In genomic region chr1:91746728-91747338, GRCh38 we compare ENCODE assay signal across 26 cellular contexts.
DNase-seq lines count a peak whose midpoint lies in the region; ATAC-seq and TF ChIP-seq lines count a peak whose summit lies in the region.
"Had no signal": no experiment of that assay in that cellular context is flagged by ENCODE, and none has a peak within 500 bp of the region (broad histone marks: within the 10 kb centered on the region; RNA-seq: fewer than 3 reads in every experiment).

No MANE protein-coding gene starts in this region.

- DNase-seq in left ventricle myocardium inferior (no peak), heart left ventricle (no peak), NCI-H446 treated with DMSO at 0.1 percent for 48 hours (lab: John Stamatoyannopoulos, UW) (no peak), NCI-H524 treated with DMSO at 0.1 percent for 48 hours (lab: John Stamatoyannopoulos, UW) (no peak)
- DNase-seq in stimulated activated CD4-positive, alpha-beta T cell treated with anti-CD3 and anti-CD28 coated beads, Interleukin-4, amount 100 ng/mL, for 24 hours: no peak
- DNase-seq: activated CD8-positive, alpha-beta T cell treated with anti-CD3 and anti-CD28 coated beads, Interleukin-2, amount 10 ng/mL, durations not matched to agents 7 days and 5 days; activated naive CD4-positive, alpha-beta T cell treated with anti-CD3 and anti-CD28 coated beads, Interleukin-2, amount 50 U/mL, for 16 hours; body of pancreas; CD4-positive, alpha-beta memory T cell; cerebellar nuclear complex; EL; hippocampal formation; NCI-H1930; NCI-H345; NCI-H748 treated with DMSO at 0.1 percent for 48 hours; SIG-M5; stimulated activated CD4-positive, alpha-beta T cell treated with anti-CD3 and anti-CD28 coated beads, Interleukin-4, amount 100 ng/mL, for 1 hour had no signal

- no peak for ATAC-seq in heart left ventricle
- no peak for ATAC-seq in gastroesophageal sphincter
- no peak for ATAC-seq in HG03025 (IDR thresholded peaks at IDR 0.05; ENCODE audit: low FRiP score, unreplicated experiment)
- ATAC-seq: A549; activated CD8-positive, alpha-beta T cell treated with anti-CD3 and anti-CD28 coated beads, Interleukin-2, amount 10 ng/mL, durations not matched to agents 7 days and 5 days; activated T-helper 17 cell treated with anti-CD3 and anti-CD28 coated beads, Interleukin-2, amount 50 U/mL, for 72 hours; body of pancreas had no signal

- H3K4me3 ChIP-seq in left ventricle myocardium inferior (no peak overlapping the region), heart left ventricle (no peak overlapping the region), gastroesophageal sphincter (no peak overlapping the region)
- H3K4me3 ChIP-seq: A549, body of pancreas had no signal

- peak overlapping the region in 2 of 3 experiments; percentile 85 to 91 for H3K27ac Mint-ChIP-seq in nephron
- H3K27ac Mint-ChIP-seq: activated CD8-positive, alpha-beta T cell treated with anti-CD3 and anti-CD28 coated beads, Interleukin-2, amount 10 ng/mL, durations not matched to agents 7 days and 5 days; activated T-helper 17 cell treated with anti-CD3 and anti-CD28 coated beads, Interleukin-2, amount 50 U/mL, for 72 hours; T-helper 2 cell treated with Interferon-gamma antibody and Interleukin-4, amounts not matched to agents 5 μg/mL and 100 μg/mL, for 36 hours; type B pancreatic cell had no signal

- no peak overlapping the region for H3K4me3 Mint-ChIP-seq in nephron
- H3K4me3 Mint-ChIP-seq: activated CD8-positive, alpha-beta T cell treated with anti-CD3 and anti-CD28 coated beads, Interleukin-2, amount 10 ng/mL, durations not matched to agents 7 days and 5 days; activated T-helper 17 cell treated with anti-CD3 and anti-CD28 coated beads, Interleukin-2, amount 50 U/mL, for 72 hours; CD4-positive, alpha-beta memory T cell; T-helper 2 cell treated with Interferon-gamma antibody and Interleukin-4, amounts not matched to agents 5 μg/mL and 100 μg/mL, for 36 hours; type B pancreatic cell had no signal

- TF ChIP-seq CTCF in left ventricle myocardium inferior (IDR thresholded peaks at IDR 0.05; ENCODE audit: borderline replicate concordance) (no peak), heart left ventricle (IDR thresholded peaks at IDR 0.05) (no peak), gastroesophageal sphincter (IDR thresholded peaks at IDR 0.05) (no peak), nephron (IDR thresholded peaks at IDR 0.05; ENCODE audit: unreplicated experiment in 3 of 3) (no peak)

- H3K9me3 ChIP-seq in left ventricle myocardium inferior (replicated peaks) (no peaks in the 10 kb centered on the region), heart left ventricle (peaks cover 0 to 9% (median 0%) of the 10 kb centered on the region in 12 donors), gastroesophageal sphincter (no peaks in the 10 kb centered on the region)
- H3K9me3 ChIP-seq: body of pancreas, neutrophil had no signal

- no peaks in the 10 kb centered on the region for H3K27me3 ChIP-seq in left ventricle myocardium inferior (ENCODE audit: low read depth)
- no peaks in the 10 kb centered on the region for H3K27me3 ChIP-seq in heart left ventricle
- no peaks in the 10 kb centered on the region for H3K27me3 ChIP-seq in gastroesophageal sphincter
- H3K27me3 ChIP-seq: body of pancreas, neutrophil had no signal

- H3K27ac ChIP-seq in left ventricle myocardium inferior (replicated peaks) (peak overlapping the region; percentile 72), heart left ventricle (peak overlapping the region in 2 of 12 donors; percentile 8 to 58), gastroesophageal sphincter (peak overlapping the region in 3 of 4 donors; percentile 67 to 81 (median 81))
- H3K27ac ChIP-seq: A549, body of pancreas, HL-60, neutrophil had no signal

- WGBS in heart left ventricle, 4 donors: 93 to 98% (median 95%) methylated on average over 3 of the region's 3 CpGs
- WGBS in gastroesophageal sphincter (ENCODE audit: low coverage in 1 of 2), 2 donors: 90 to 93% methylated on average over 2 to 3 of the region's 3 CpGs

- intact Hi-C loops in left ventricle myocardium inferior (cut with micrococcal nuclease) (no loop called here), heart left ventricle (cut with DNase I) (loop anchor here in 1 of 10 donors (10.0 kb wide), 2 partner anchors 48 to 52 kb away; no protein-coding TSS in a partner anchor)

- H3K27me3 Mint-ChIP-seq in nephron (ENCODE audit: low read depth): no peaks in the 10 kb centered on the region
- H3K27me3 Mint-ChIP-seq: activated T-helper 17 cell treated with anti-CD3 and anti-CD28 coated beads, Interleukin-2, amount 50 U/mL, for 72 hours; CD4-positive, alpha-beta memory T cell; type B pancreatic cell had no signal

- H3K4me1 ChIP-seq in left ventricle myocardium inferior: peaks cover 98% of the 10 kb centered on the region
- H3K4me1 ChIP-seq in heart left ventricle: peaks cover 0 to 85% (median 55%) of the 10 kb centered on the region in 12 donors
- H3K4me1 ChIP-seq in gastroesophageal sphincter: peaks cover 33 to 99% (median 61%) of the 10 kb centered on the region in 3 donors

- peaks cover 19% of the 10 kb centered on the region for H3K9me3 Mint-ChIP-seq in nephron

- H3K36me3 Mint-ChIP-seq in nephron (ENCODE audit: low read depth): peaks cover 57% of the 10 kb centered on the region

- TF ChIP-seq EP300 in gastroesophageal sphincter (IDR thresholded peaks at IDR 0.05): no peak

- H3K36me3 ChIP-seq in left ventricle myocardium inferior: peaks cover 3% of the 10 kb centered on the region
- no peaks in the 10 kb centered on the region for H3K36me3 ChIP-seq in heart left ventricle
- H3K36me3 ChIP-seq in gastroesophageal sphincter: peaks cover 0 to 7% of the 10 kb centered on the region in 2 donors
- H3K36me3 ChIP-seq: neutrophil had no signal

- H3K4me1 Mint-ChIP-seq in nephron: peaks cover 68% of the 10 kb centered on the region

- no peak for TF ChIP-seq POLR2A in heart left ventricle (IDR thresholded peaks at IDR 0.05)
- TF ChIP-seq POLR2A in gastroesophageal sphincter (IDR thresholded peaks at IDR 0.05): no peak
